23 cellular contexts compared by ENCODE assay signal in the genomic region with DNA sequence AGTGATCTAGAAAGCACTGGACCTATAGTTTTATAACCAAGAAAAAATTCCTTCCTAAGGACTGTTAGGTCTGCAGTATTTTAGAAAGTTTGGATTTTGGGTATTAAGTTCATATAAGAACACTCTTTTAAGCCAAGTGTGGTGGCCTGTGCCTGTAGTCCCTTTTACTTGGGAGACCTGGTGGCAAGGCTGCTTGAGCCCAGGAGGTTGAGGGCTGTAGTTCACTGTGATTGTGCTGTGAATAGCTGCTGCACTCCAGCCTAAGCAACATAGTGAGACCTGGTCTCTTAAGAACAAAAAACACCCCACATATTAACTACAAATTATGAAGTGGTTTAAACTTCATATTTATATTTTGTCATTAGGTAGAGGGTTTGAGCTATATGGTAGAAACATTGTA. TPM values are rescaled to one million over a fixed set of nuclear protein-coding genes. Genes with fewer than 3 reads are reported as not detected.
DNase-seq lines count a peak whose midpoint lies in the region; ATAC-seq and TF ChIP-seq lines count a peak whose summit lies in the region.
"Had no signal": no experiment of that assay in that cellular context is flagged by ENCODE, and none has a peak within 500 bp of the region (broad histone marks: within the 10 kb centered on the region; RNA-seq: fewer than 3 reads in every experiment).

No MANE protein-coding gene starts in this region.

- ATAC-seq in GM23338 (peak; percentile 90), WTC11 (peak; percentile 82), HG02571 (IDR thresholded peaks at IDR 0.05; ENCODE audit: unreplicated experiment) (no peak), HG02588 (IDR thresholded peaks at IDR 0.05; ENCODE audit: unreplicated experiment) (no peak)
- no peak for ATAC-seq in stimulated activated memory B cell treated with anti-CD40 and anti-IgM and Interleukin-4, amounts not matched to agents 10 μg/mL and 1 μg/mL and 100 μg/mL, for 72 hours
- no peak for ATAC-seq in stimulated activated naive B cell treated with anti-CD40 and anti-IgM and Interleukin-4, amounts not matched to agents 10 μg/mL and 1 μg/mL and 100 μg/mL, for 72 hours (replicated peaks)

- peaks cover 30% of the 10 kb centered on the region for H3K4me1 Mint-ChIP-seq in GM23338
- peaks cover 42% of the 10 kb centered on the region for H3K4me1 Mint-ChIP-seq in WTC11
- peaks cover 17% of the 10 kb centered on the region for H3K4me1 Mint-ChIP-seq in glutamatergic neuron (ENCODE audit: low read depth, unreplicated experiment)
- H3K4me1 Mint-ChIP-seq in stimulated activated memory B cell treated with anti-CD40 and anti-IgM and Interleukin-4, amounts not matched to agents 10 μg/mL and 1 μg/mL and 100 μg/mL, for 72 hours = peaks cover 27% of the 10 kb centered on the region
- H3K4me1 Mint-ChIP-seq in stimulated activated naive B cell treated with anti-CD40 and anti-IgM and Interleukin-4, amounts not matched to agents 10 μg/mL and 1 μg/mL and 100 μg/mL, for 72 hours = peaks cover 13 to 36% of the 10 kb centered on the region in 2 donors

- no peaks in the 10 kb centered on the region for H3K36me3 ChIP-seq in GM23338 (ENCODE audit: insufficient read depth)

- H3K27ac Mint-ChIP-seq in GM23338 = peak overlapping the region; percentile 19; the same call in 1 of the 2 replicates
- H3K27ac Mint-ChIP-seq in WTC11 = peak overlapping the region; percentile 73
- H3K27ac Mint-ChIP-seq in glutamatergic neuron (ENCODE audit: unreplicated experiment) = peak overlapping the region; percentile 29
- peak overlapping the region; percentile 35 for H3K27ac Mint-ChIP-seq in stimulated activated memory B cell treated with anti-CD40 and anti-IgM and Interleukin-4, amounts not matched to agents 10 μg/mL and 1 μg/mL and 100 μg/mL, for 72 hours
- H3K27ac Mint-ChIP-seq in stimulated activated naive B cell treated with anti-CD40 and anti-IgM and Interleukin-4, amounts not matched to agents 10 μg/mL and 1 μg/mL and 100 μg/mL, for 72 hours = no peak overlapping the region
- H3K27ac Mint-ChIP-seq: IgD-negative memory B cell had no signal

- H3K9me3 Mint-ChIP-seq in GM23338 (peaks cover 1% of the 10 kb centered on the region; the same call in 2 of the 3 replicates), WTC11 (peaks cover 6% of the 10 kb centered on the region; the same call in 1 of the 2 replicates), glutamatergic neuron (ENCODE audit: unreplicated experiment) (peaks cover 2% of the 10 kb centered on the region)
- H3K9me3 Mint-ChIP-seq in stimulated activated memory B cell treated with anti-CD40 and anti-IgM and Interleukin-4, amounts not matched to agents 10 μg/mL and 1 μg/mL and 100 μg/mL, for 72 hours = no peaks in the 10 kb centered on the region
- no peaks in the 10 kb centered on the region for H3K9me3 Mint-ChIP-seq in stimulated activated naive B cell treated with anti-CD40 and anti-IgM and Interleukin-4, amounts not matched to agents 10 μg/mL and 1 μg/mL and 100 μg/mL, for 72 hours
- H3K9me3 Mint-ChIP-seq: IgD-negative memory B cell had no signal

- H4K20me1 ChIP-seq in GM23338 (replicated peaks; ENCODE audit: insufficient read depth) = peaks cover 12% of the 10 kb centered on the region

- H3K4me2 ChIP-seq in GM23338 = no peak overlapping the region
- H3K4me2 ChIP-seq: BLaER1 had no signal

- H3K4me1 ChIP-seq in GM23338 (ENCODE audit: insufficient read depth) = peaks cover 26% of the 10 kb centered on the region
- H3K4me1 ChIP-seq: BLaER1, SJSA1 had no signal

- no peak overlapping the region for H3K4me3 ChIP-seq in GM23338
- H3K4me3 ChIP-seq: BLaER1, SJSA1 had no signal

- no peaks in the 10 kb centered on the region for H3F3A ChIP-seq in GM23338 (replicated peaks; ENCODE audit: low read depth)

- POLR2A ChIA-PET in WTC11 (lab: Charles Lee) = no interaction called here

- no peak overlapping the region for H2AFZ ChIP-seq in GM23338

- TF ChIP-seq CTCF in GM23338 (conservative IDR thresholded peaks at IDR 0.05; ENCODE audit: low read depth in 2 of 2) (no peak), WTC11 (IDR thresholded peaks at IDR 0.05) (no peak), glutamatergic neuron (IDR thresholded peaks at IDR 0.05; ENCODE audit: partially characterized antibody, unreplicated experiment) (no peak)

- H3K79me2 ChIP-seq in GM23338 (replicated peaks; ENCODE audit: insufficient read depth) = peaks cover 100% of the 10 kb centered on the region

- DNase-seq in GM23338 (ENCODE audit: low spot score) (peak; percentile 54), WTC11 (ENCODE audit: low spot score) (no peak), glutamatergic neuron (no peak)
- DNase-seq in stimulated activated naive B cell treated with anti-CD40 and anti-IgM and Interleukin-4, amounts not matched to agents 10 μg/mL and 1 μg/mL and 100 μg/mL, for 72 hours = no peak
- DNase-seq: CD4-positive, CD25-positive, alpha-beta regulatory T cell; DMS153; DND-41; H7; NCI-H1092 treated with DMSO at 0.1 percent for 48 hours; NCI-H1436; NCI-H187; NCI-H2171 treated with DMSO at 0.1 percent for 48 hours; NCI-H345; NCI-H510A treated with DMSO at 0.1 percent for 48 hours; Right ventricle myocardium superior; RPMI8226 had no signal

- CTCF ChIA-PET in WTC11 (lab: Charles Lee) = interaction anchor here (0.6 to 2.0 kb wide), 4 partner anchors 13 to 1036 kb away, joined by 3 to 9 read pairs (median 4); no protein-coding TSS in a partner anchor

- peaks cover 31% of the 10 kb centered on the region for H3K36me3 Mint-ChIP-seq in GM23338 (ENCODE audit: low read depth)
- H3K36me3 Mint-ChIP-seq in WTC11 = peaks cover 31% of the 10 kb centered on the region
- no peaks in the 10 kb centered on the region for H3K36me3 Mint-ChIP-seq in glutamatergic neuron (ENCODE audit: unreplicated experiment)
- peaks cover 33% of the 10 kb centered on the region for H3K36me3 Mint-ChIP-seq in stimulated activated memory B cell treated with anti-CD40 and anti-IgM and Interleukin-4, amounts not matched to agents 10 μg/mL and 1 μg/mL and 100 μg/mL, for 72 hours
- peaks cover 19 to 40% of the 10 kb centered on the region in 2 donors for H3K36me3 Mint-ChIP-seq in stimulated activated naive B cell treated with anti-CD40 and anti-IgM and Interleukin-4, amounts not matched to agents 10 μg/mL and 1 μg/mL and 100 μg/mL, for 72 hours

- no peaks in the 10 kb centered on the region for H3K9me2 ChIP-seq in GM23338 (ENCODE audit: insufficient read depth)

- H3K4me3 Mint-ChIP-seq in GM23338 = no peak overlapping the region
- no peak overlapping the region for H3K4me3 Mint-ChIP-seq in WTC11
- H3K4me3 Mint-ChIP-seq in glutamatergic neuron (ENCODE audit: unreplicated experiment) = no peak overlapping the region
- no peak overlapping the region for H3K4me3 Mint-ChIP-seq in stimulated activated memory B cell treated with anti-CD40 and anti-IgM and Interleukin-4, amounts not matched to agents 10 μg/mL and 1 μg/mL and 100 μg/mL, for 72 hours
- H3K4me3 Mint-ChIP-seq in stimulated activated naive B cell treated with anti-CD40 and anti-IgM and Interleukin-4, amounts not matched to agents 10 μg/mL and 1 μg/mL and 100 μg/mL, for 72 hours = no peak overlapping the region
- H3K4me3 Mint-ChIP-seq: IgD-negative memory B cell had no signal

- H3K27me3 Mint-ChIP-seq in GM23338 (ENCODE audit: insufficient read depth, low read depth, poor library complexity) = peaks cover 3% of the 10 kb centered on the region
- no peaks in the 10 kb centered on the region for H3K27me3 Mint-ChIP-seq in WTC11 (ENCODE audit: low read depth)
- H3K27me3 Mint-ChIP-seq in glutamatergic neuron (ENCODE audit: unreplicated experiment) = peaks cover 2% of the 10 kb centered on the region
- no peaks in the 10 kb centered on the region for H3K27me3 Mint-ChIP-seq in stimulated activated memory B cell treated with anti-CD40 and anti-IgM and Interleukin-4, amounts not matched to agents 10 μg/mL and 1 μg/mL and 100 μg/mL, for 72 hours
- H3K27me3 Mint-ChIP-seq in stimulated activated naive B cell treated with anti-CD40 and anti-IgM and Interleukin-4, amounts not matched to agents 10 μg/mL and 1 μg/mL and 100 μg/mL, for 72 hours = no peaks in the 10 kb centered on the region
- H3K27me3 Mint-ChIP-seq: CD4-positive, CD25-positive, alpha-beta regulatory T cell; IgD-negative memory B cell had no signal

- peak overlapping the region; percentile 48 for H3K27ac ChIP-seq in GM23338 (ENCODE audit: low read depth)
- H3K27ac ChIP-seq: BLaER1, HL-60, SJSA1 had no signal

- H3K27me3 ChIP-seq in GM23338 (ENCODE audit: insufficient read depth) = no peaks in the 10 kb centered on the region
- H3K27me3 ChIP-seq: BLaER1, SJSA1 had no signal

TF ChIP-seq in GM23338, 12 proteins besides CTCF, POLR2A, EP300 and RAD21:
- TF ChIP-seq, protein P1, sequence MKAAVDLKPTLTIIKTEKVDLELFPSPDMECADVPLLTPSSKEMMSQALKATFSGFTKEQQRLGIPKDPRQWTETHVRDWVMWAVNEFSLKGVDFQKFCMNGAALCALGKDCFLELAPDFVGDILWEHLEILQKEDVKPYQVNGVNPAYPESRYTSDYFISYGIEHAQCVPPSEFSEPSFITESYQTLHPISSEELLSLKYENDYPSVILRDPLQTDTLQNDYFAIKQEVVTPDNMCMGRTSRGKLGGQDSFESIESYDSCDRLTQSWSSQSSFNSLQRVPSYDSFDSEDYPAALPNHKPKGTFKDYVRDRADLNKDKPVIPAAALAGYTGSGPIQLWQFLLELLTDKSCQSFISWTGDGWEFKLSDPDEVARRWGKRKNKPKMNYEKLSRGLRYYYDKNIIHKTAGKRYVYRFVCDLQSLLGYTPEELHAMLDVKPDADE (IDR thresholded peaks at IDR 0.05) = no peak
- no peak for TF ChIP-seq EZH2 (IDR thresholded peaks at IDR 0.05; ENCODE audit: low read depth, unreplicated experiment)
- no peak for TF ChIP-seq ZNF331 (CRISPR knock-in tag; IDR thresholded peaks at IDR 0.05; ENCODE audit: low read depth)

TF ChIP-seq in WTC11, 78 proteins besides CTCF, POLR2A, EP300 and RAD21 (continues in another document):
- TF ChIP-seq ZNF219 (CRISPR knock-in tag; IDR thresholded peaks at IDR 0.05; ENCODE audit: borderline replicate concordance) (no peak), SP1 (CRISPR knock-in tag; conservative IDR thresholded peaks at IDR 0.05) (no peak), NFYB (CRISPR knock-in tag; conservative IDR thresholded peaks at IDR 0.05; ENCODE audit: low read depth) (no peak)
- TF ChIP-seq, protein P2, sequence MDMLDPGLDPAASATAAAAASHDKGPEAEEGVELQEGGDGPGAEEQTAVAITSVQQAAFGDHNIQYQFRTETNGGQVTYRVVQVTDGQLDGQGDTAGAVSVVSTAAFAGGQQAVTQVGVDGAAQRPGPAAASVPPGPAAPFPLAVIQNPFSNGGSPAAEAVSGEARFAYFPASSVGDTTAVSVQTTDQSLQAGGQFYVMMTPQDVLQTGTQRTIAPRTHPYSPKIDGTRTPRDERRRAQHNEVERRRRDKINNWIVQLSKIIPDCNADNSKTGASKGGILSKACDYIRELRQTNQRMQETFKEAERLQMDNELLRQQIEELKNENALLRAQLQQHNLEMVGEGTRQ (CRISPR knock-in tag; IDR thresholded peaks at IDR 0.05) = no peak

RNA-seq across cellular contexts. Expression of a gene that starts 9.7 kb away (rescaled TPM):
- 89.9 and 94.8 TPM in 2 replicates for total RNA-seq in GM23338 (2014; rRNA removed; shearing (Covaris generic))
- 54.3 and 72.2 TPM in 2 replicates for polyA plus RNA-seq in GM23338 (2016; fragmentation: Nextera tagmentation; extraction: Ambion mirVana)
- 70.3 to 75.2 TPM (median 74.3 TPM) in 3 replicates for total RNA-seq in WTC11 (2021)
- total RNA-seq in glutamatergic neuron (ENCODE audit: unreplicated experiment) = 167 TPM

Comparison
In these comparisons a context has a peak if more than half of its experiments do, and no peak if none do; other contexts are left out.
1. ATAC-seq: peak in GM23338 (single experiment) and WTC11 (single experiment); none in stimulated activated memory B cell treated with anti-CD40 and anti-IgM and Interleukin-4, amounts not matched to agents 10 μg/mL and 1 μg/mL and 100 μg/mL, for 72 hours (single experiment), HG02571 (single experiment), HG02588 (single experiment) and stimulated activated naive B cell treated with anti-CD40 and anti-IgM and Interleukin-4, amounts not matched to agents 10 μg/mL and 1 μg/mL and 100 μg/mL, for 72 hours (0 of 2).